ENCODE assay signal across 14 cellular contexts in the genomic region with DNA sequence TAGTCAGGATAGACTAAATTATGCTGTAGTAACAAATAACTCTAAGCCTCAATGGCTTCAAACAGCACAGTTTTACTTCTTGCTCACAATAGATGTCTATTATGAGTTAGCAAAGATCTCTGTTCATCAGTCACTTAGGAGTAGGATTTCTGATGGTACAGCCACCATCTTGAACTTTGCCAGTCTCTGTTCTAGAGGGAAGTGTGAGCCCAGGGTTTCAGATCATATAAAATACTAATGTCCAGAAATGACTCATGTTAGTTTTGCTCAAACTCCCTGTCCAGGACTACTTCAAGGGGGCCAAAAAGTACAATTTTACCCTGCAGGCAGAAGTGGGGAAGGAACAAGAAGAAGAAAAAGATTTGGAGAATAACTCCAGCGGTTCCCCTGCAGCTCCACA.
DNase-seq lines count a peak whose midpoint lies in the region; ATAC-seq, FAIRE-seq and TF ChIP-seq lines count a peak whose summit lies in the region.
"Had no signal": no experiment of that assay in that cellular context is flagged by ENCODE, and none has a peak within 500 bp of the region (broad histone marks: within the 10 kb centered on the region; RNA-seq: fewer than 3 reads in every experiment).

No MANE protein-coding gene starts in this region.

- ATAC-seq in GM18868 (IDR thresholded peaks at IDR 0.05; ENCODE audit: unreplicated experiment) = peak; percentile 90
- ATAC-seq in GM21576 (IDR thresholded peaks at IDR 0.05; ENCODE audit: unreplicated experiment) = peak; percentile 81
- peak; percentile 70 for ATAC-seq in HG03097 (IDR thresholded peaks at IDR 0.05; ENCODE audit: low FRiP score, unreplicated experiment)
- peak; percentile 92 for ATAC-seq in GM12878
- no peak for ATAC-seq in upper lobe of right lung
- ATAC-seq: activated CD4-positive, CD25-positive, alpha-beta regulatory T cell treated with anti-CD3 and anti-CD28 coated beads, Interleukin-2, amount 50 U/mL, for 24 hours; naive thymus-derived CD8-positive, alpha-beta T cell had no signal

- SMC1A ChIA-PET in GM12878 (lab: Charles Lee; ENCODE audit: uncharacterized antibody, unreplicated experiment) = interaction anchor here (0.8 to 1.0 kb wide), 3 partner anchors 17 to 36 kb away, joined by 3 to 5 read pairs (median 3); no protein-coding TSS in a partner anchor

- BruUV-seq in GM12878 (replicated peaks; lab: Mats Ljungman, UMichigan) = no TSS peak

- TF ChIP-seq CTCF in GM12878 (IDR thresholded peaks at IDR 0.05 in 2 of 3, conservative IDR thresholded peaks at IDR 0.05 in 1 of 3; ENCODE audit: control insufficient read depth in 2 of 3, extremely low read depth in 1 of 3, insufficient read depth in 1 of 3, low read depth in 3 of 3, low read length in 3 of 3) = no peak
- no peak for TF ChIP-seq CTCF in upper lobe of right lung (IDR thresholded peaks at IDR 0.05)

- peaks cover 6% of the 10 kb centered on the region; the same call in 2 of the 3 replicates for H3K9me3 ChIP-seq in GM12878 (replicated peaks; ENCODE audit: control insufficient read depth, insufficient read depth, low read length)
- no peaks in the 10 kb centered on the region for H3K9me3 ChIP-seq in upper lobe of right lung

- POLR2A ChIA-PET in GM12878 (lab: Charles Lee) = no interaction called here

- intact Hi-C loops in GM12878 (cut with micrococcal nuclease; ENCODE audit: unreplicated experiment) (loop anchor here (5.0 to 10.0 kb wide), 7 partner anchors 36 to 816 kb away; partner anchors contain the start of genes LSM6, SLC10A7 and ZNF827), upper lobe of right lung (cut with DNase I) (no loop called here)

- RAD21 ChIA-PET in GM12878 (lab: Charles Lee; ENCODE audit: unreplicated experiment) = no interaction called here

- TF ChIP-seq RAD21 in GM12878 (IDR thresholded peaks at IDR 0.05; ENCODE audit: insufficient read depth, low read depth, low read length) = peak; percentile 24; the same call in 1 of the 2 replicates

- H3K79me2 ChIP-seq in GM12878 (ENCODE audit: control insufficient read depth, insufficient read depth, low read length) = no peaks in the 10 kb centered on the region

- in situ Hi-C loops in GM12878 (cut with MboI) = no loop called here

- no peaks in the 10 kb centered on the region for H4K20me1 ChIP-seq in GM12878 (ENCODE audit: control insufficient read depth, insufficient read depth)

- WGBS in GM12878 (ENCODE audit: insufficient coverage, insufficient replicate concordance, low lambda C conversion rate, missing lambda C conversion rate) = 83% methylated on average over 1 of the region's 1 CpG

- peaks cover 46% of the 10 kb centered on the region for H3K4me1 ChIP-seq in GM12878 (ENCODE audit: control insufficient read depth, insufficient read depth, low read length)
- no peaks in the 10 kb centered on the region for H3K4me1 ChIP-seq in upper lobe of right lung

- peak overlapping the region; percentile 100 for H3K4me2 ChIP-seq in GM12878 (ENCODE audit: control insufficient read depth, insufficient read depth)

- TF ChIP-seq EP300 in GM12878 (IDR thresholded peaks at IDR 0.05; ENCODE audit: borderline replicate concordance in 1 of 2, control insufficient read depth in 1 of 2, low read depth in 2 of 2, low read length in 2 of 2) = 0 out of 4 replicates have a peak, but pooled peaks of 1 of the 2 experiments have one; percentile 34

- TF ChIP-seq POLR2A in GM12878 (IDR thresholded peaks at IDR 0.05; ENCODE audit: low read depth, low read length) = no peak

- H3K9ac ChIP-seq in GM12878 (ENCODE audit: control insufficient read depth, insufficient read depth, low read length) = peak overlapping the region; percentile 68

- CTCF ChIA-PET in GM12878 (lab: Yijun Ruan, JAX) = interaction anchor here (1.2 kb wide), 1 partner anchor 13 kb away, joined by 5 read pairs; no protein-coding TSS in a partner anchor

- H3K27me3 ChIP-seq in GM12878 (replicated peaks in 1 of 2; ENCODE audit: control insufficient read depth in 2 of 2, insufficient read depth in 2 of 2, low read length in 1 of 2) (no peaks in the 10 kb centered on the region), upper lobe of right lung (no peaks in the 10 kb centered on the region)

- H3K36me3 ChIP-seq in GM12878 (ENCODE audit: control insufficient read depth in 2 of 2, insufficient read depth in 2 of 2, low read length in 1 of 2) = no peaks in the 10 kb centered on the region
- H3K36me3 ChIP-seq in upper lobe of right lung = no peaks in the 10 kb centered on the region

- peak overlapping the region; percentile 61 for H2AFZ ChIP-seq in GM12878 (ENCODE audit: control insufficient read depth, low read depth, low read length)

- DNase-seq in GM12878 (ENCODE audit: low read depth, low spot score) (peak; percentile 58), NCI-H1048 (lab: John Stamatoyannopoulos, UW) (no peak), COLO668 (lab: John Stamatoyannopoulos, UW; ENCODE audit: unreplicated experiment) (no peak), hippocampal formation (lab: John Stamatoyannopoulos, UW) (no peak), upper lobe of right lung (no peak)
- DNase-seq: CD8-positive, alpha-beta memory T cell; naive thymus-derived CD8-positive, alpha-beta T cell; NCI-H510A had no signal

- H3K4me3 ChIP-seq in GM12878 = peak overlapping the region; percentile 53
- H3K4me3 ChIP-seq in upper lobe of right lung = no peak overlapping the region
- H3K4me3 ChIP-seq: coronary artery, SK-N-MC had no signal

- peak; percentile 92 for FAIRE-seq in GM12878 (lab: Jason Lieb, UNC)

- H3K27ac ChIP-seq in GM12878 (ENCODE audit: control insufficient read depth, insufficient read depth) = peak overlapping the region; percentile 98
- H3K27ac ChIP-seq in upper lobe of right lung = no peak overlapping the region
- H3K27ac ChIP-seq: coronary artery, SK-N-MC had no signal

TF ChIP-seq in GM12878, 131 proteins besides CTCF, POLR2A, EP300 and RAD21 (continues in another document):
- TF ChIP-seq FOXM1 (IDR thresholded peaks at IDR 0.05; ENCODE audit: low read depth, low read length) (0 out of 2 replicates have a peak, but pooled peaks have one; percentile 12), ZZZ3 (IDR thresholded peaks at IDR 0.05; ENCODE audit: control insufficient read depth, insufficient read length, low read depth) (no peak), ATF2 (IDR thresholded peaks at IDR 0.05; ENCODE audit: low read length) (peak; percentile 59), MEF2A (IDR thresholded peaks at IDR 0.05; ENCODE audit: insufficient read depth, low read depth, low read length) (peak; percentile 66; the same call in 1 of the 2 replicates), TARDBP (IDR thresholded peaks at IDR 0.05; ENCODE audit: borderline replicate concordance) (no peak), ZNF207 (IDR thresholded peaks at IDR 0.05; ENCODE audit: borderline replicate concordance) (no peak), NRF1 (conservative IDR thresholded peaks at IDR 0.05; ENCODE audit: low read depth, low read length) (no peak), PAX5 (IDR thresholded peaks at IDR 0.05; ENCODE audit: borderline replicate concordance, low read depth, low read length) (no peak), ZNF24 (IDR thresholded peaks at IDR 0.05) (peak; percentile 37; the same call in 1 of the 2 replicates), CREM (IDR thresholded peaks at IDR 0.05; ENCODE audit: low read depth) (peak; percentile 48; the same call in 1 of the 2 replicates), IRF4 (IDR thresholded peaks at IDR 0.05; ENCODE audit: low read depth, low read length) (peak; percentile 80; the same call in 1 of the 2 replicates), YY1 (IDR thresholded peaks at IDR 0.05; ENCODE audit: low read depth, low read length) (peak; percentile 88), IKZF2 (IDR thresholded peaks at IDR 0.05) (peak; percentile 20 to 52; a peak in 2 of 4 replicates), NFIC (IDR thresholded peaks at IDR 0.05; ENCODE audit: low read depth, low read length) (peak; percentile 70), KAT2A (conservative IDR thresholded peaks at IDR 0.05; ENCODE audit: control insufficient read depth, low read depth, low read length) (no peak), POLR2AphosphoS5 (IDR thresholded peaks at IDR 0.05; ENCODE audit: low read length) (no peak), MTA3 (IDR thresholded peaks at IDR 0.05; ENCODE audit: borderline replicate concordance, low read length) (peak; percentile 39; the same call in 1 of the 2 replicates), JUNB (IDR thresholded peaks at IDR 0.05) (peak; percentile 88), SPI1 (IDR thresholded peaks at IDR 0.05; ENCODE audit: borderline replicate concordance, insufficient read depth, low read depth, low read length) (peak; percentile 81), FOS (IDR thresholded peaks at IDR 0.05; ENCODE audit: borderline replicate concordance, extremely low read depth, insufficient read length) (no peak), CEBPB (IDR thresholded peaks at IDR 0.05; ENCODE audit: borderline replicate concordance in 1 of 2, low read depth in 2 of 2, low read length in 2 of 2) (no peak)
- TF ChIP-seq, protein P1, sequence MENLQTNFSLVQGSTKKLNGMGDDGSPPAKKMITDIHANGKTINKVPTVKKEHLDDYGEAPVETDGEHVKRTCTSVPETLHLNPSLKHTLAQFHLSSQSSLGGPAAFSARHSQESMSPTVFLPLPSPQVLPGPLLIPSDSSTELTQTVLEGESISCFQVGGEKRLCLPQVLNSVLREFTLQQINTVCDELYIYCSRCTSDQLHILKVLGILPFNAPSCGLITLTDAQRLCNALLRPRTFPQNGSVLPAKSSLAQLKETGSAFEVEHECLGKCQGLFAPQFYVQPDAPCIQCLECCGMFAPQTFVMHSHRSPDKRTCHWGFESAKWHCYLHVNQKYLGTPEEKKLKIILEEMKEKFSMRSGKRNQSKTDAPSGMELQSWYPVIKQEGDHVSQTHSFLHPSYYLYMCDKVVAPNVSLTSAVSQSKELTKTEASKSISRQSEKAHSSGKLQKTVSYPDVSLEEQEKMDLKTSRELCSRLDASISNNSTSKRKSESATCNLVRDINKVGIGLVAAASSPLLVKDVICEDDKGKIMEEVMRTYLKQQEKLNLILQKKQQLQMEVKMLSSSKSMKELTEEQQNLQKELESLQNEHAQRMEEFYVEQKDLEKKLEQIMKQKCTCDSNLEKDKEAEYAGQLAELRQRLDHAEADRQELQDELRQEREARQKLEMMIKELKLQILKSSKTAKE (IDR thresholded peaks at IDR 0.05; ENCODE audit: low read depth, poor library complexity, severe bottlenecking) = peak; percentile 16
